21 cellular contexts compared by ENCODE assay signal in the genomic region with DNA sequence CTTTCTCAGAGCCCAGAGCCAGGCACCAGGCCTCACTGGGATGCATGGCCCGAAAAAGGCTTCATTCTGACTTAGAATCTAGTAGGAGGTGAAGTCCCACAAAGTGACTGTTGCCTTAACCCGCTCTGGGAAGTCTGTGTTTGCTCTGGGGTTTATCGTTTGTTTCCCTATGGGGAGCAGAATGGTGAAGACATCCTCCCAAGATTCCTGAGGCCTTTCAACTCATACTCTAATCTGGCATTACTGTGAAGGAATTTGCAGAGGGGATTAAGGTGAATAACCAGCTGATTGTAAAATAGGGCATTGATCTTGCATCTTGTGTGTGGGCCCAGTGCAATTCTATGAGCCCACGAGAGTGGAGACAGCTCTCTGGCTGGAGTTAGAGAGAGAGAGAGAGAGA.
DNase-seq lines count a peak whose midpoint lies in the region; ATAC-seq and TF ChIP-seq lines count a peak whose summit lies in the region.
"Had no signal": no experiment of that assay in that cellular context is flagged by ENCODE, and none has a peak within 500 bp of the region (broad histone marks: within the 10 kb centered on the region; RNA-seq: fewer than 3 reads in every experiment).

No MANE protein-coding gene starts in this region.

- no peak for TF ChIP-seq EP300 in esophagus muscularis mucosa (IDR thresholded peaks at IDR 0.05)

- peak; percentile 70 to 79 for DNase-seq in Caco-2
- DNase-seq in esophagus muscularis mucosa (ENCODE audit: extremely low spot score) = peak; percentile 50
- no peak for DNase-seq in nephron progenitor cell
- peak; percentile 49 for DNase-seq in posterior vena cava (ENCODE audit: low spot score)
- DNase-seq in foreskin keratinocyte = no peak
- DNase-seq in NOMO-1 treated with dmso at 0.1 percent for 144 hours (lab: John Stamatoyannopoulos, UW; ENCODE audit: unreplicated experiment) = no peak
- no peak for DNase-seq in NCI-H510A treated with DMSO at 0.1 percent for 48 hours (lab: John Stamatoyannopoulos, UW)
- DNase-seq: CD4-positive, CD25-positive, alpha-beta regulatory T cell; CD8-positive, alpha-beta T cell; DMS 273 treated with DMSO at 0.1 percent for 48 hours; DMS79; EL; GDM1; GM23248; H7; HCEC 1CT had no signal

- peaks cover 28% of the 10 kb centered on the region for H3K4me1 ChIP-seq in Caco-2
- no peaks in the 10 kb centered on the region for H3K4me1 ChIP-seq in esophagus muscularis mucosa
- no peaks in the 10 kb centered on the region for H3K4me1 ChIP-seq in foreskin keratinocyte

- no peak for TF ChIP-seq POLR2A in esophagus muscularis mucosa (IDR thresholded peaks at IDR 0.05; ENCODE audit: low read depth)

- TF ChIP-seq CTCF in Caco-2 (IDR thresholded peaks at IDR 0.05; ENCODE audit: insufficient read depth in 1 of 2, low read depth in 1 of 2, low read length in 1 of 2, severe bottlenecking in 1 of 2, unreplicated experiment in 1 of 2) = no peak
- TF ChIP-seq CTCF in esophagus muscularis mucosa (IDR thresholded peaks at IDR 0.05) = no peak
- no peak for TF ChIP-seq CTCF in nephron progenitor cell (IDR thresholded peaks at IDR 0.05)
- no peak for TF ChIP-seq CTCF in foreskin keratinocyte (conservative IDR thresholded peaks at IDR 0.05)

- H3K4me3 ChIP-seq in Caco-2 (ENCODE audit: low read depth, low read length) (no peak overlapping the region), esophagus muscularis mucosa (no peak overlapping the region)
- H3K4me3 ChIP-seq: BLaER1, GM12878, GM23248 had no signal

- H3K4me1 Mint-ChIP-seq in Caco-2 (ENCODE audit: low read depth, unreplicated experiment) (peaks cover 13% of the 10 kb centered on the region), nephron progenitor cell (no peaks in the 10 kb centered on the region)
- H3K4me1 Mint-ChIP-seq: B cell had no signal

- 90% methylated on average over 4 of the region's 4 CpGs for WGBS in esophagus muscularis mucosa

- H3K36me3 ChIP-seq in Caco-2 (ENCODE audit: control insufficient read depth, insufficient read depth, low read length) (no peaks in the 10 kb centered on the region), esophagus muscularis mucosa (no peaks in the 10 kb centered on the region)
- H3K36me3 ChIP-seq: BLaER1 had no signal

- no peaks in the 10 kb centered on the region for H3K27me3 Mint-ChIP-seq in Caco-2 (ENCODE audit: insufficient read depth, unreplicated experiment)
- H3K27me3 Mint-ChIP-seq in nephron progenitor cell (ENCODE audit: low read depth, poor library complexity) = peaks cover 27% of the 10 kb centered on the region
- H3K27me3 Mint-ChIP-seq: B cell had no signal

- H3K27me3 ChIP-seq in Caco-2 (replicated peaks; ENCODE audit: control insufficient read depth, insufficient read depth, low read length) (no peaks in the 10 kb centered on the region), esophagus muscularis mucosa (no peaks in the 10 kb centered on the region), foreskin keratinocyte (no peaks in the 10 kb centered on the region)
- H3K27me3 ChIP-seq: BLaER1 had no signal

- no TSS peak for BruUV-seq in Caco-2 (replicated peaks; lab: Mats Ljungman, UMichigan)

- intact Hi-C loops in Caco-2 (cut with micrococcal nuclease; ENCODE audit: unreplicated experiment) (loop anchor here (1.0 kb wide), 1 partner anchor 15 kb away; no protein-coding TSS in a partner anchor), esophagus muscularis mucosa (cut with DNase I) (no loop called here), posterior vena cava (cut with DNase I) (no loop called here)

- H3K27ac Mint-ChIP-seq in Caco-2 (ENCODE audit: unreplicated experiment) (peak overlapping the region; percentile 68), nephron progenitor cell (peak overlapping the region; percentile 8)
- H3K27ac Mint-ChIP-seq: B cell; CD4-positive, CD25-positive, alpha-beta regulatory T cell; CD8-positive, alpha-beta T cell had no signal

- H3K27ac ChIP-seq in esophagus muscularis mucosa (replicated peaks in 1 of 4) (no peak overlapping the region), foreskin keratinocyte (no peak overlapping the region)
- H3K27ac ChIP-seq: 22Rv1, BLaER1, C4-2B, GM23248 had no signal

- no peak for ATAC-seq in foreskin keratinocyte
- ATAC-seq: CD8-positive, alpha-beta T cell; GM12878 had no signal

- H3K9me3 ChIP-seq in Caco-2 = peaks cover 14% of the 10 kb centered on the region
- H3K9me3 ChIP-seq in esophagus muscularis mucosa = no peaks in the 10 kb centered on the region

- no peak overlapping the region for H3K4me3 Mint-ChIP-seq in Caco-2 (ENCODE audit: unreplicated experiment)
- H3K4me3 Mint-ChIP-seq in nephron progenitor cell = no peak overlapping the region
- H3K4me3 Mint-ChIP-seq: B cell; CD4-positive, CD25-positive, alpha-beta regulatory T cell; CD8-positive, alpha-beta T cell had no signal

- CTCF ChIA-PET in Caco-2 (lab: Charles Lee) = interaction anchor here (0.6 to 1.7 kb wide), 3 partner anchors 8 to 530 kb away, joined by 3 to 4 read pairs (median 3); no protein-coding TSS in a partner anchor

- H3K9me3 Mint-ChIP-seq in Caco-2 (ENCODE audit: unreplicated experiment) (peaks cover 45% of the 10 kb centered on the region), nephron progenitor cell (peaks cover 8% of the 10 kb centered on the region)
- H3K9me3 Mint-ChIP-seq: CD8-positive, alpha-beta T cell had no signal

- peaks cover 10% of the 10 kb centered on the region for H3K36me3 Mint-ChIP-seq in Caco-2 (ENCODE audit: insufficient read depth, unreplicated experiment)
- no peaks in the 10 kb centered on the region for H3K36me3 Mint-ChIP-seq in nephron progenitor cell (ENCODE audit: low read depth)

- POLR2A ChIA-PET in Caco-2 (lab: Charles Lee) = interaction anchor here (0.5 to 1.3 kb wide), 2 partner anchors 8 to 1049 kb away, joined by 4 to 6 read pairs; no protein-coding TSS in a partner anchor

Comparison
In these comparisons a context has a peak if more than half of its experiments do, and no peak if none do; other contexts are left out.
1. DNase-seq: peak in Caco-2 (2 of 2), esophagus muscularis mucosa (single experiment) and posterior vena cava (single experiment); none in nephron progenitor cell (single experiment), foreskin keratinocyte (0 of 2), NOMO-1 treated with dmso at 0.1 percent for 144 hours (single experiment) and NCI-H510A treated with DMSO at 0.1 percent for 48 hours (single experiment).